ENCODE assay signal across 1 cellular context in the genomic region with DNA sequence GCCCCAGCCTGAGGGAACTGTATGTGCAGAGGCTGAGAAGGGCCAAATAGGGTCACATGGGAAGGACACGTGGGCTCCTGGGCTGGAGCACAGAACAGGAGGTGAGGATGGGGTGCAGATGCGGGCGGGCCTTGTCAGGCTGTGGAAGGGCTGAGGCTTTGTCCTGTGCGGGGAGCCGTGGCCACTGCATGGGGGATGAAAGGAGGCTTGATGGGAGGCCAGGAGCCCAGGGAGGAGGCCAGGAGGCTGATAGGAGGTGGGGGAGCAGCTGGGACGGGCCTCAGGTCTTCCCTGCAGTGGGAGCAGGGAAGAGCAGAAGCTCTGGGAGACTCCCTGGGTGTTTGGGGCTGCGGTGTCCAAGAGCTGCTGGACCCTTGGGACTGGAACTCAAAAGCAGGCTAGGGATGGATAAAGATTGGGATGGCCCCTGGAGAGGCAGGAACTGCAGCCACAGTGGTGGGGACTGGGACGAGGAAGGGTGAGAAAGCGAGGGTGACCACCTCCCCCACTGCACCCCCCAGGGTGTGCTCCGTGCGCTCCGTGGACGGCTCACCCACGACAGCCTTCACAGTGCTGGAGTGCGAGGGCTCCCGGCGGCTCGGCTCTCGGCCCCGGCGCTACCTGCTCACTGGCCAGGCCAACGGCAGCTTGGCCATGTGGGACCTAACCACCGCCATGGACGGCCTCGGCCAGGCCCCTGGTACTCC.
A peak's percentile ranks its signal among the peaks of the same experiment; 100 is the strongest.
TF ChIP-seq lines count a peak whose summit lies in the region.

No MANE protein-coding gene starts in this region.

TF ChIP-seq in A549, 52 proteins besides CTCF, POLR2A, EP300 and RAD21:
- TF ChIP-seq ZC3H11A (IDR thresholded peaks at IDR 0.05) (no peak), EHMT2 (IDR thresholded peaks at IDR 0.05; ENCODE audit: low read depth) (no peak), ELK1 (IDR thresholded peaks at IDR 0.05; ENCODE audit: low read depth, low read length) (no peak), POLR2AphosphoS2 (conservative IDR thresholded peaks at IDR 0.05; ENCODE audit: low read length) (0 out of 2 replicates have a peak, but pooled peaks have one; percentile 35), RFX5 (IDR thresholded peaks at IDR 0.05) (no peak), BHLHE40 (IDR thresholded peaks at IDR 0.05; ENCODE audit: low read depth, low read length) (no peak), EHF (CRISPR knock-in tag; IDR thresholded peaks at IDR 0.05) (no peak)
TF ChIP-seq in A549: peak in this region for 1.
